In genomic region chr22:20920881-20921203, GRCh38 we compare ENCODE assay signal across 9 cellular contexts. TPM values are rescaled to one million over a fixed set of nuclear protein-coding genes. Genes with fewer than 3 reads are reported as not detected.
A peak's percentile ranks its signal among the peaks of the same experiment; 100 is the strongest.
DNase-seq lines count a peak whose midpoint lies in the region; ATAC-seq lines count a peak whose summit lies in the region.
"Had no signal": no experiment of that assay in that cellular context is flagged by ENCODE, and none has a peak within 500 bp of the region (broad histone marks: within the 10 kb centered on the region; RNA-seq: fewer than 3 reads in every experiment).

No MANE protein-coding gene starts in this region.

- peaks cover 26% of the 10 kb centered on the region for H3K36me3 Mint-ChIP-seq in T-helper 1 cell treated with Interleukin-12 subunit alpha and Interleukin-12 subunit beta and Interleukin-4 antibody, amounts not matched to agents 30 μg/mL and 1 μg/mL, for 36 hours (ENCODE audit: low read depth)
- peaks cover 70% of the 10 kb centered on the region for H3K36me3 Mint-ChIP-seq in activated T-helper 17 cell treated with anti-CD3 and anti-CD28 coated beads, Interleukin-2, amount 50 U/mL, for 72 hours (ENCODE audit: low read depth)
- H3K36me3 Mint-ChIP-seq in immature natural killer cell = peaks cover 0 to 5% (median 0%) of the 10 kb centered on the region in 3 donors

- peaks cover 34% of the 10 kb centered on the region for H3K4me1 Mint-ChIP-seq in T-helper 1 cell treated with Interleukin-12 subunit alpha and Interleukin-12 subunit beta and Interleukin-4 antibody, amounts not matched to agents 30 μg/mL and 1 μg/mL, for 36 hours (ENCODE audit: low read depth)
- H3K4me1 Mint-ChIP-seq in activated T-helper 17 cell treated with anti-CD3 and anti-CD28 coated beads, Interleukin-2, amount 50 U/mL, for 72 hours = peaks cover 25% of the 10 kb centered on the region
- H3K4me1 Mint-ChIP-seq in immature natural killer cell = peaks cover 67 to 80% of the 10 kb centered on the region in 2 donors
- peaks cover 60% of the 10 kb centered on the region for H3K4me1 Mint-ChIP-seq in stimulated activated naive CD8-positive, alpha-beta T cell treated with anti-CD3 and anti-CD28 coated beads, Interleukin-15, amount 100 ng/mL, for 72 hours

- DNase-seq in T-helper 1 cell (no peak), immature natural killer cell (no peak), epidermal melanocyte (ENCODE audit: insufficient read length, low spot score) (no peak), NCI-H2227 (lab: John Stamatoyannopoulos, UW; ENCODE audit: unreplicated experiment) (no peak)
- DNase-seq in stimulated activated naive CD8-positive, alpha-beta T cell treated with anti-CD3 and anti-CD28 coated beads, Interleukin-15, amount 100 ng/mL, for 72 hours = no peak
- DNase-seq: ACHN had no signal

- ATAC-seq in activated T-helper 17 cell treated with anti-CD3 and anti-CD28 coated beads, Interleukin-2, amount 50 U/mL, for 72 hours (replicated peaks) = no peak
- ATAC-seq in stimulated activated naive CD8-positive, alpha-beta T cell treated with anti-CD3 and anti-CD28 coated beads, Interleukin-15, amount 100 ng/mL, for 72 hours = no peak
- ATAC-seq in GM21390 (IDR thresholded peaks at IDR 0.05; ENCODE audit: unreplicated experiment) = no peak

- no peaks in the 10 kb centered on the region for H3K9me3 Mint-ChIP-seq in T-helper 1 cell treated with Interleukin-12 subunit alpha and Interleukin-12 subunit beta and Interleukin-4 antibody, amounts not matched to agents 30 μg/mL and 1 μg/mL, for 36 hours
- H3K9me3 Mint-ChIP-seq in activated T-helper 17 cell treated with anti-CD3 and anti-CD28 coated beads, Interleukin-2, amount 50 U/mL, for 72 hours = no peaks in the 10 kb centered on the region
- H3K9me3 Mint-ChIP-seq in immature natural killer cell = no peaks in the 10 kb centered on the region
- no peaks in the 10 kb centered on the region for H3K9me3 Mint-ChIP-seq in stimulated activated naive CD8-positive, alpha-beta T cell treated with anti-CD3 and anti-CD28 coated beads, Interleukin-15, amount 100 ng/mL, for 72 hours

- H3K4me3 Mint-ChIP-seq in T-helper 1 cell treated with Interleukin-12 subunit alpha and Interleukin-12 subunit beta and Interleukin-4 antibody, amounts not matched to agents 30 μg/mL and 1 μg/mL, for 36 hours = peak overlapping the region; percentile 97
- H3K4me3 Mint-ChIP-seq in activated T-helper 17 cell treated with anti-CD3 and anti-CD28 coated beads, Interleukin-2, amount 50 U/mL, for 72 hours = peak overlapping the region; percentile 82
- peak overlapping the region; percentile 96 to 98 (median 98) for H3K4me3 Mint-ChIP-seq in immature natural killer cell
- peak overlapping the region; percentile 81 to 94 for H3K4me3 Mint-ChIP-seq in stimulated activated naive CD8-positive, alpha-beta T cell treated with anti-CD3 and anti-CD28 coated beads, Interleukin-15, amount 100 ng/mL, for 72 hours

- no peaks in the 10 kb centered on the region for H3K27me3 Mint-ChIP-seq in T-helper 1 cell treated with Interleukin-12 subunit alpha and Interleukin-12 subunit beta and Interleukin-4 antibody, amounts not matched to agents 30 μg/mL and 1 μg/mL, for 36 hours (ENCODE audit: low read depth)
- no peaks in the 10 kb centered on the region for H3K27me3 Mint-ChIP-seq in activated T-helper 17 cell treated with anti-CD3 and anti-CD28 coated beads, Interleukin-2, amount 50 U/mL, for 72 hours
- H3K27me3 Mint-ChIP-seq in immature natural killer cell (ENCODE audit: low read depth in 3 of 3) = peaks cover 0 to 6% (median 2%) of the 10 kb centered on the region in 3 donors
- no peaks in the 10 kb centered on the region for H3K27me3 Mint-ChIP-seq in stimulated activated naive CD8-positive, alpha-beta T cell treated with anti-CD3 and anti-CD28 coated beads, Interleukin-15, amount 100 ng/mL, for 72 hours

- peak overlapping the region; percentile 66 for H3K27ac Mint-ChIP-seq in T-helper 1 cell treated with Interleukin-12 subunit alpha and Interleukin-12 subunit beta and Interleukin-4 antibody, amounts not matched to agents 30 μg/mL and 1 μg/mL, for 36 hours
- H3K27ac Mint-ChIP-seq in activated T-helper 17 cell treated with anti-CD3 and anti-CD28 coated beads, Interleukin-2, amount 50 U/mL, for 72 hours = peak overlapping the region; percentile 2
- H3K27ac Mint-ChIP-seq in immature natural killer cell = peak overlapping the region; percentile 56 to 88 (median 74)
- H3K27ac Mint-ChIP-seq in stimulated activated naive CD8-positive, alpha-beta T cell treated with anti-CD3 and anti-CD28 coated beads, Interleukin-15, amount 100 ng/mL, for 72 hours = peak overlapping the region; percentile 1 to 63

RNA-seq across cellular contexts. Expression of gene CRKL, which starts 3.6 kb away (rescaled TPM):
- 100 to 1,000 TPM in 1 of 2 donors, 10 to 100 TPM in 1; 88.5 to 145 TPM for total RNA-seq in activated T-helper 17 cell treated with anti-CD3 and anti-CD28 coated beads, Interleukin-2, amount 50 U/mL, for 72 hours
- 10 to 100 TPM; 26.7 to 50.7 (median 43.1) TPM for polyA plus RNA-seq in immature natural killer cell

RNA-seq across cellular contexts. Expression of gene AIFM3, which starts 46.2 kb away (rescaled TPM):
- total RNA-seq in activated T-helper 17 cell treated with anti-CD3 and anti-CD28 coated beads, Interleukin-2, amount 50 U/mL, for 72 hours = not detected
- 1 to 10 TPM in 1 of 3 donors, under 1 TPM in 1, not detected in 1; 0.30 to 1.4 TPM for polyA plus RNA-seq in immature natural killer cell

Comparison
In these comparisons a context has a peak if more than half of its experiments do, and no peak if none do; other contexts are left out.
1. H3K27ac Mint-ChIP-seq: peak in every context shown above with its lines; median percentile 74 in immature natural killer cell; 66 in T-helper 1 cell treated with Interleukin-12 subunit alpha and Interleukin-12 subunit beta and Interleukin-4 antibody, amounts not matched to agents 30 μg/mL and 1 μg/mL, for 36 hours; 32 in stimulated activated naive CD8-positive, alpha-beta T cell treated with anti-CD3 and anti-CD28 coated beads, Interleukin-15, amount 100 ng/mL, for 72 hours; 2 in activated T-helper 17 cell treated with anti-CD3 and anti-CD28 coated beads, Interleukin-2, amount 50 U/mL, for 72 hours.